8 cellular contexts compared by ENCODE assay signal in the genomic region with DNA sequence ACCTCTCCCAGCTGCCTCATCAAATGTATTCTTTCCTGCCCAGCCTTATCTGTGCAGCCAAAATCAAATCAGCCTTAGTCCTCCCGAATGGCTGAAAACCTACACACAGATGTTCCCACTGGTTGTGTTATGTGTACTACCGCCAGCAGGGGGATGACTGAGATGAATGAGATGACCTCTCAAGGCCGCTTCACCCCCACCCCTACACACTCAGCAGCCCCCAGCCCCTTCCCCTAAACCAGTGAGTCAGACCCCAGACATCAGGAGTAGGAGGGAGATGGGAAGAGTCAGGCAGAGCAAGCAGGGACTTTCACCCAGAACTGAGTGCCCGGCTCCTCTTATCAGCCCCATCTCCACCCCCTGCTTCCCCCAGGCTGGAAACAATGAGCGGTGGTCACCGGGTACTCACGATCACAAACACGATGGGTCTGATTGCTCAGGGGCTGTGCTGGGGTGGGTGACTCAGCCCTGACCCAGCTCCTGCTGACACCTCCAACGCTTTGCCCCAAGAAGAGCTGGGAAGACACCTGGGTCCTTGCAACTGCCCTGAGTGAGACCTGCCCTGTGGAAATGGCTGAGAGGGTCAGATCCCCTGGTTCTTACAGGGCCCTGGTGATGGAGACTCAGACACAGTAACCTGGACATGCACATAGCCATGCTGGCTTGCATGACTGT. TPM values are rescaled to one million over a fixed set of nuclear protein-coding genes. Genes with fewer than 3 reads are reported as not detected.
DNase-seq lines count a peak whose midpoint lies in the region; ATAC-seq and TF ChIP-seq lines count a peak whose summit lies in the region.

No MANE protein-coding gene starts in this region.

- peak overlapping the region; percentile 55; the same call in 1 of the 2 replicates for H3K4me2 ChIP-seq in OCI-LY1 (ENCODE audit: low read length)

- no peaks in the 10 kb centered on the region for H4K20me1 ChIP-seq in OCI-LY1 (ENCODE audit: insufficient read depth, low read length)

- peak overlapping the region; percentile 8 for H3K4me3 ChIP-seq in OCI-LY1 (ENCODE audit: low read depth, low read length, poor library complexity, severe bottlenecking)

- no peaks in the 10 kb centered on the region for H3K9me2 ChIP-seq in OCI-LY1 (ENCODE audit: low read depth, low read length)

- H3K36me3 ChIP-seq in OCI-LY1 (ENCODE audit: insufficient read depth, low read length): no peaks in the 10 kb centered on the region

- TF ChIP-seq CTCF in OCI-LY1 (IDR thresholded peaks at IDR 0.05; ENCODE audit: low read length): peak; percentile 67

- DNase-seq in GM03348 (ENCODE audit: low spot score) (peak; percentile 53), kidney tubule cell (ENCODE audit: low spot score) (peak; percentile 10), ureter (ENCODE audit: low spot score) (no peak), SHP77 (lab: John Stamatoyannopoulos, UW) (no peak)
- DNase-seq in activated naive CD4-positive, alpha-beta T cell treated with anti-CD3 and anti-CD28 coated beads for 36 hours: peak; percentile 86
- peak; percentile 88 for DNase-seq in stimulated activated naive CD4-positive, alpha-beta T cell treated with Interleukin-2 at 50 U/mL for 16 hours (lab: John Stamatoyannopoulos, UW)

- H3K9ac ChIP-seq in OCI-LY1 (ENCODE audit: low read length): peak overlapping the region; percentile 38; the same call in 1 of the 2 replicates

- peak overlapping the region; percentile 64 for H3K4me3 Mint-ChIP-seq in activated naive CD4-positive, alpha-beta T cell treated with anti-CD3 and anti-CD28 coated beads for 36 hours

- CTCF ChIA-PET in activated naive CD4-positive, alpha-beta T cell treated with anti-CD3 and anti-CD28 coated beads for 36 hours (lab: Charles Lee): interaction anchor here (0.7 to 4.0 kb wide), 15 partner anchors 9 to 59 kb away, joined by 3 to 29 read pairs (median 7); a partner anchor contains a TSS

- intact Hi-C loops in activated naive CD4-positive, alpha-beta T cell treated with anti-CD3 and anti-CD28 coated beads for 36 hours (cut with micrococcal nuclease): loop anchor here (1.0 to 2.0 kb wide), 5 partner anchors 13 to 595 kb away; a partner anchor contains a TSS

- peaks cover 43% of the 10 kb centered on the region for H3K4me1 ChIP-seq in OCI-LY1 (ENCODE audit: insufficient read depth, low read length, severe bottlenecking)

- no peaks in the 10 kb centered on the region for H3K36me3 Mint-ChIP-seq in activated naive CD4-positive, alpha-beta T cell treated with anti-CD3 and anti-CD28 coated beads for 36 hours (ENCODE audit: low read depth)

- no peaks in the 10 kb centered on the region for H3F3A ChIP-seq in OCI-LY1 (ENCODE audit: insufficient read depth, low read length)

- H3K9me3 ChIP-seq in OCI-LY1 (ENCODE audit: low read length): no peaks in the 10 kb centered on the region

- H3K9me3 Mint-ChIP-seq in activated naive CD4-positive, alpha-beta T cell treated with anti-CD3 and anti-CD28 coated beads for 36 hours: no peaks in the 10 kb centered on the region

- H3K27ac ChIP-seq in OCI-LY1 (ENCODE audit: low read depth, low read length, poor library complexity, severe bottlenecking): peak overlapping the region; percentile 97

- H3K4me1 Mint-ChIP-seq in activated naive CD4-positive, alpha-beta T cell treated with anti-CD3 and anti-CD28 coated beads for 36 hours (ENCODE audit: low read depth): peaks cover 78% of the 10 kb centered on the region

- no peaks in the 10 kb centered on the region for H3K79me2 ChIP-seq in OCI-LY1 (ENCODE audit: insufficient read depth, low read length)

- H3K27me3 Mint-ChIP-seq in activated naive CD4-positive, alpha-beta T cell treated with anti-CD3 and anti-CD28 coated beads for 36 hours (ENCODE audit: low read depth): no peaks in the 10 kb centered on the region

- no peak for ATAC-seq in HG03097 (IDR thresholded peaks at IDR 0.05; ENCODE audit: low FRiP score, unreplicated experiment)

- no peak overlapping the region for H2AFZ ChIP-seq in OCI-LY1 (ENCODE audit: low read length)

- H3K27ac Mint-ChIP-seq in activated naive CD4-positive, alpha-beta T cell treated with anti-CD3 and anti-CD28 coated beads for 36 hours: peak overlapping the region; percentile 98

- no peaks in the 10 kb centered on the region for H3K27me3 ChIP-seq in OCI-LY1 (ENCODE audit: insufficient read depth, low read length)

RNA-seq across cellular contexts. Expression of a gene that starts 6.6 kb away (rescaled TPM):
- total RNA-seq in activated naive CD4-positive, alpha-beta T cell treated with anti-CD3 and anti-CD28 coated beads for 36 hours: under 1 TPM; 0.32 to 0.36 TPM
- 0.34 TPM for total RNA-seq in ureter

RNA-seq across cellular contexts. Expression of a gene that starts 47.2 kb away (rescaled TPM):
- total RNA-seq in activated naive CD4-positive, alpha-beta T cell treated with anti-CD3 and anti-CD28 coated beads for 36 hours: 10 to 100 TPM; 52.0 to 55.5 TPM
- 65.6 TPM for total RNA-seq in ureter

Comparison
In these comparisons a context has a peak if more than half of its experiments do, and no peak if none do; other contexts are left out.
1. DNase-seq: peak in GM03348 (single experiment), activated naive CD4-positive, alpha-beta T cell treated with anti-CD3 and anti-CD28 coated beads for 36 hours (single experiment), kidney tubule cell (single experiment) and stimulated activated naive CD4-positive, alpha-beta T cell treated with Interleukin-2 at 50 U/mL for 16 hours (single experiment); none in ureter (single experiment) and SHP77 (0 of 2).